In the genomic region with DNA sequence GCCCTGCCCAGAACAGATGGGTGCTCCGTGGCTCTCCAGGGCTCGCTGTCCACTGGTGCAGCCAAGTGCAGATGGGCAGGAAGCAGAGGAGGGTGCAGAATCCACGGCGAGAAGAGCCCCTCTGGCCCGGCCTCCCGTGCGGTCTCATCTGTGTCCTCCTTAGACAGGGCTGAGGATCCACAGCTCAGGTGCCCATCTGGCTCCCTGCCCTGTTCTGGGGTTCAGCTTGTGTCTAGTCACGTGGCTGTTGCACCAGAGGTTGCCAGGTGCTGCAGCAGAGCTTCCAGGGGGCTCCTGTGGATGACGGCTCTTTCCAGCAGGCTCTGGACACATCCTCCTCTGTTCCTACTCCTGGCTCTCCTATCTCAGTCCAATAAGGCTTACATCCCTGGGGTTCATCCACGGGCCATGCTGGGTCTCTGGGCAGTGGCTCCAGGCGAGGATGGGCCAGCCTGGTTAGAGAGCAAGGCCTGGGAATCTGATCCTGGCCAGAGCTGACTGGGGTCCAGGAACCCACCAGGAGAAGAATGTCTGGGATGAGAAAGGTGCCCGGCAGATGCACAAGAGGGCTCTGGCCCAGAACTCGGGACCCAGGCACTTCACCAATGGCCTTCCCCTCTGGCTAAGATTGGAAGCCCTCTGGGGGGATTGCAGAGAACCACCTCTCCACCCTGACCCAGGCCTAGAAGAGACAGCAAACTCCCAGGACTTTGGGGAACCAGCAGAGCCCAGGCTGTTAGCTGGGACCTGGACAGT, we compare ENCODE assay signal across 16 cellular contexts.
"Had no signal": no experiment of that assay in that cellular context is flagged by ENCODE, and none has a peak within 500 bp of the region (broad histone marks: within the 10 kb centered on the region; RNA-seq: fewer than 3 reads in every experiment).

No MANE protein-coding gene starts in this region.

- H3K27me3 ChIP-seq: gastroesophageal sphincter, right atrium auricular region, vagina had no signal

- H3K4me3 Mint-ChIP-seq: activated naive CD4-positive, alpha-beta T cell treated with anti-CD3 and anti-CD28 coated beads for 36 hours; activated T-helper 1 cell treated with anti-CD3 and anti-CD28 coated beads, Interleukin-12 subunit alpha, Interleukin-12 subunit beta, Interleukin-2, Interleukin-4 antibody, amounts not matched to agents 30 ng/mL and 10 ng/mL and 1 ng/mL, durations not matched to agents 14 hours and 24 hours and 36 hours; effector memory CD8-positive, alpha-beta T cell; mesothelial cell of epicardium; stimulated activated naive CD8-positive, alpha-beta T cell treated with anti-CD3 and anti-CD28 coated beads, Interleukin-15, Interleukin-2, amounts not matched to agents 100 ng/mL and 50 ng/mL, for 24 hours; T-helper 2 cell treated with Interferon-gamma antibody and Interleukin-4, amounts not matched to agents 5 μg/mL and 100 μg/mL, for 36 hours had no signal

- H3K27me3 Mint-ChIP-seq: effector memory CD8-positive, alpha-beta T cell; stimulated activated naive CD8-positive, alpha-beta T cell treated with anti-CD3 and anti-CD28 coated beads, Interleukin-15, Interleukin-2, amounts not matched to agents 100 ng/mL and 50 ng/mL, for 24 hours had no signal

- ATAC-seq: effector memory CD8-positive, alpha-beta T cell; gastroesophageal sphincter had no signal

- H3K4me3 ChIP-seq: gastroesophageal sphincter, right atrium auricular region, thoracic aorta, vagina had no signal

- H3K36me3 ChIP-seq: gastroesophageal sphincter, right atrium auricular region, thoracic aorta, vagina had no signal

- H3K4me1 ChIP-seq: gastroesophageal sphincter, vagina had no signal

- H3K27ac Mint-ChIP-seq: activated naive CD4-positive, alpha-beta T cell treated with anti-CD3 and anti-CD28 coated beads for 36 hours; activated T-helper 1 cell treated with anti-CD3 and anti-CD28 coated beads, Interleukin-12 subunit alpha, Interleukin-12 subunit beta, Interleukin-2, Interleukin-4 antibody, amounts not matched to agents 30 ng/mL and 10 ng/mL and 1 ng/mL, durations not matched to agents 14 hours and 24 hours and 36 hours; mesothelial cell of epicardium; T-helper 2 cell treated with Interferon-gamma antibody and Interleukin-4, amounts not matched to agents 5 μg/mL and 100 μg/mL, for 36 hours had no signal

- DNase-seq: activated CD4-positive, alpha-beta T cell treated with anti-CD3 and anti-CD28 coated beads, Interleukin-2, amount 50 U/mL, for 48 hours; activated CD4-positive, CD25-positive, alpha-beta regulatory T cell treated with anti-CD3 and anti-CD28 coated beads, Interleukin-2, amount 50 U/mL, for 72 hours; activated CD8-positive, alpha-beta memory T cell treated with anti-CD3 and anti-CD28 coated beads, Interleukin-2, amount 50 U/mL, for 4 hours; activated naive CD4-positive, alpha-beta T cell treated with anti-CD3 and anti-CD28 coated beads for 36 hours; caudate nucleus; effector memory CD8-positive, alpha-beta T cell; stimulated activated CD4-positive, alpha-beta T cell treated with anti-CD3 and anti-CD28 coated beads, Interleukin-1b, Interleukin-23, amount 100 ng/mL, for 48 hours; SW 1271 had no signal

- H3K27ac ChIP-seq: gastroesophageal sphincter, right atrium auricular region, thoracic aorta, vagina had no signal

- H3K9me3 ChIP-seq: thoracic aorta, vagina had no signal
